17 cellular contexts compared by ENCODE assay signal in the genomic region with DNA sequence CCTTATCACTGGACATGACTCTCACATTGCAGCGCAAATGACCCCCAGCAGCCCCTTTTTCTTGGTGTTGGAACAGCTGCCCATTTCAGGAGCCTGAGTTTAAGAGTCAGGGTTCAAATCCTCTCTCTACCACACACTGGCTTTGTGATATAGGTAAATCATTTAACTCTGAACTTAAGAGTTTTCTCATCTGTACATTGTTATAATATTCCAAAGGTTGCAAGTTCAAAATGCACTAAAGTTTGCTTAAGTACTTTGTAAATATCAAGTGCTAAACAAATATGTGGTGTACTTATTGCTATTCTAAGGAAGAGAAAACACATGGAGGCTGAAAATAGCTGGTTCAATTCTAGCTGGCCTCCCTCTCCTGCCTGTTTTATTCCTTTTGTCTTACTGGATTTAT. TPM values are rescaled to one million over a fixed set of nuclear protein-coding genes. Genes with fewer than 3 reads are reported as not detected.
DNase-seq lines count a peak whose midpoint lies in the region; ATAC-seq, FAIRE-seq and TF ChIP-seq lines count a peak whose summit lies in the region.
"Had no signal": no experiment of that assay in that cellular context is flagged by ENCODE, and none has a peak within 500 bp of the region (broad histone marks: within the 10 kb centered on the region; RNA-seq: fewer than 3 reads in every experiment).

No MANE protein-coding gene starts in this region.

- ATAC-seq in HepG2 (peak; percentile 78), GM19023 (IDR thresholded peaks at IDR 0.05; ENCODE audit: unreplicated experiment) (no peak)
- ATAC-seq: CD8-positive, alpha-beta T cell had no signal

- DNase-seq in HepG2 (ENCODE audit: low spot score): peak; percentile 68
- no peak for DNase-seq in prostate gland (ENCODE audit: low spot score)
- DNase-seq in Kasumi-1 (lab: John Stamatoyannopoulos, UW): no peak
- no peak for DNase-seq in effector CD4-positive, alpha-beta T cell
- DNase-seq: 8988T; Calu3; CD8-positive, alpha-beta T cell; H9 had no signal

- FAIRE-seq in HepG2 (lab: Jason Lieb, UNC): no peak
- FAIRE-seq: G401.6, GM12891, H1 had no signal

- H3K4me1 ChIP-seq in HepG2 (ENCODE audit: insufficient read depth, low read length) (peaks cover 45% of the 10 kb centered on the region), prostate gland (replicated peaks) (peaks cover 8% of the 10 kb centered on the region)
- H3K4me1 ChIP-seq: BLaER1 had no signal

- in situ Hi-C loops in HepG2 (cut with HindIII; ENCODE audit: extremely low pct_ligation_motif_present, low pct_unique_long_range_greater_than_20kb): no loop called here

- TF ChIP-seq POLR2A in HepG2 (IDR thresholded peaks at IDR 0.05; ENCODE audit: insufficient read depth in 1 of 2, low read depth in 2 of 2, low read length in 2 of 2) (no peak), prostate gland (IDR thresholded peaks at IDR 0.05) (no peak)

- H3K4me2 ChIP-seq in HepG2 (ENCODE audit: low read depth, low read length): peak overlapping the region; percentile 51
- H3K4me2 ChIP-seq: BLaER1 had no signal

- CTCF ChIA-PET in HepG2 (lab: Yijun Ruan, JAX; ENCODE audit: low intra/inter-chr PET ratio, low total read pairs): no interaction called here

- H3K4me3 ChIP-seq in HepG2 (replicated peaks in 1 of 3; ENCODE audit: insufficient read depth in 1 of 3, low read depth in 2 of 3, low read length in 3 of 3) (peak overlapping the region in 1 of 3 experiments; percentile 10; a peak in 1 of 6 replicates), prostate gland (no peak overlapping the region)
- H3K4me3 ChIP-seq: BLaER1 had no signal

- intact Hi-C loops in HepG2 (cut with micrococcal nuclease; ENCODE audit: unreplicated experiment) (no loop called here), prostate gland (cut with DNase I) (no loop called here)

- peak overlapping the region; percentile 89 for H3K27ac ChIP-seq in 22Rv1
- H3K27ac ChIP-seq in VCaP: peak overlapping the region; percentile 95
- peak overlapping the region; percentile 47 for H3K27ac ChIP-seq in HepG2 (ENCODE audit: extremely low read length, insufficient read depth, low read length)
- peak overlapping the region; percentile 65 to 91 for H3K27ac ChIP-seq in prostate gland
- H3K27ac ChIP-seq: BLaER1 had no signal

- no peak overlapping the region for H2AFZ ChIP-seq in HepG2 (ENCODE audit: low read length)

- TF ChIP-seq CTCF in 22Rv1 (IDR thresholded peaks at IDR 0.05) (no peak), VCaP (conservative IDR thresholded peaks at IDR 0.05) (no peak), HepG2 (CRISPR knock-in tag; IDR thresholded peaks at IDR 0.05) (no peak), prostate gland (IDR thresholded peaks at IDR 0.05) (no peak)

- no peaks in the 10 kb centered on the region; a peak in 1 of 5 replicates for H3K36me3 ChIP-seq in HepG2 (replicated peaks in 1 of 2; ENCODE audit: control insufficient read depth in 1 of 2, insufficient read depth in 2 of 2, low read length in 2 of 2)
- H3K36me3 ChIP-seq in prostate gland: no peaks in the 10 kb centered on the region
- H3K36me3 ChIP-seq: BLaER1 had no signal

- H3K27me3 ChIP-seq in HepG2 (ENCODE audit: control insufficient read depth in 1 of 2, insufficient read depth in 2 of 2, low read length in 2 of 2): no peaks in the 10 kb centered on the region
- H3K27me3 ChIP-seq in prostate gland (replicated peaks; ENCODE audit: insufficient read depth): no peaks in the 10 kb centered on the region
- H3K27me3 ChIP-seq: BLaER1 had no signal

- H4K20me1 ChIP-seq in HepG2 (ENCODE audit: insufficient read depth, low read length): no peaks in the 10 kb centered on the region
- H4K20me1 ChIP-seq: BLaER1 had no signal

- H3K79me2 ChIP-seq in HepG2 (ENCODE audit: insufficient read depth, low read length): no peaks in the 10 kb centered on the region

- no peak overlapping the region for H3K9ac ChIP-seq in HepG2 (ENCODE audit: insufficient read depth, low read depth, low read length)
- H3K9ac ChIP-seq: BLaER1 had no signal

- TF ChIP-seq EP300 in HepG2 (IDR thresholded peaks at IDR 0.05; ENCODE audit: low read depth in 2 of 2, low read length in 2 of 2): peak in 1 of 2 experiments; percentile 84; a peak in 2 of 4 replicates
- no peak; the same call in 1 of the 2 replicates for TF ChIP-seq EP300 in HepG2 (CRISPR knock-in tag; IDR thresholded peaks at IDR 0.05; ENCODE audit: borderline replicate concordance)

- TF ChIP-seq RAD21 in HepG2 (CRISPR knock-in tag; IDR thresholded peaks at IDR 0.05): no peak

- H3K9me3 ChIP-seq in HepG2 (ENCODE audit: low read length) (no peaks in the 10 kb centered on the region), prostate gland (no peaks in the 10 kb centered on the region)
- H3K9me3 ChIP-seq: BLaER1 had no signal

- WGBS in HepG2 (ENCODE audit: low lambda C conversion rate): 9% methylated on average over 1 of the region's 1 CpG
- 95% methylated on average over 1 of the region's 1 CpG for WGBS in prostate gland

- POLR2A ChIA-PET in HepG2 (lab: Yijun Ruan, JAX): no interaction called here

- no TSS peak for BruUV-seq in HepG2 (replicated peaks; lab: Mats Ljungman, UMichigan)

TF ChIP-seq in HepG2, 621 proteins besides CTCF, POLR2A, EP300 and RAD21 (continues in another document):
- TF ChIP-seq ZNF431 (CRISPR knock-in tag; IDR thresholded peaks at IDR 0.05; ENCODE audit: borderline replicate concordance, low read depth) (0 out of 2 replicates have a peak, but pooled peaks have one; percentile 41), FOXA3 (CRISPR knock-in tag; IDR thresholded peaks at IDR 0.05) (peak; percentile 90), RFXAP (CRISPR knock-in tag; IDR thresholded peaks at IDR 0.05; ENCODE audit: borderline replicate concordance) (no peak), NFKB2 (CRISPR knock-in tag; IDR thresholded peaks at IDR 0.05; ENCODE audit: borderline replicate concordance) (no peak), ZBTB8A (CRISPR knock-in tag; IDR thresholded peaks at IDR 0.05; ENCODE audit: borderline replicate concordance, low read depth) (no peak), FIP1L1 (IDR thresholded peaks at IDR 0.05; ENCODE audit: borderline replicate concordance, insufficient read depth, low read depth, low read length) (no peak), GATAD2A (CRISPR knock-in tag; IDR thresholded peaks at IDR 0.05) (peak; percentile 79)
- TF ChIP-seq, protein P1, sequence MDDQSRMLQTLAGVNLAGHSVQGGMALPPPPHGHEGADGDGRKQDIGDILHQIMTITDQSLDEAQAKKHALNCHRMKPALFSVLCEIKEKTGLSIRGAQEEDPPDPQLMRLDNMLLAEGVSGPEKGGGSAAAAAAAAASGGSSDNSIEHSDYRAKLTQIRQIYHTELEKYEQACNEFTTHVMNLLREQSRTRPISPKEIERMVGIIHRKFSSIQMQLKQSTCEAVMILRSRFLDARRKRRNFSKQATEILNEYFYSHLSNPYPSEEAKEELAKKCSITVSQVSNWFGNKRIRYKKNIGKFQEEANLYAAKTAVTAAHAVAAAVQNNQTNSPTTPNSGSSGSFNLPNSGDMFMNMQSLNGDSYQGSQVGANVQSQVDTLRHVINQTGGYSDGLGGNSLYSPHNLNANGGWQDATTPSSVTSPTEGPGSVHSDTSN (CRISPR knock-in tag; IDR thresholded peaks at IDR 0.05; ENCODE audit: borderline replicate concordance): no peak
- TF ChIP-seq, protein P2, sequence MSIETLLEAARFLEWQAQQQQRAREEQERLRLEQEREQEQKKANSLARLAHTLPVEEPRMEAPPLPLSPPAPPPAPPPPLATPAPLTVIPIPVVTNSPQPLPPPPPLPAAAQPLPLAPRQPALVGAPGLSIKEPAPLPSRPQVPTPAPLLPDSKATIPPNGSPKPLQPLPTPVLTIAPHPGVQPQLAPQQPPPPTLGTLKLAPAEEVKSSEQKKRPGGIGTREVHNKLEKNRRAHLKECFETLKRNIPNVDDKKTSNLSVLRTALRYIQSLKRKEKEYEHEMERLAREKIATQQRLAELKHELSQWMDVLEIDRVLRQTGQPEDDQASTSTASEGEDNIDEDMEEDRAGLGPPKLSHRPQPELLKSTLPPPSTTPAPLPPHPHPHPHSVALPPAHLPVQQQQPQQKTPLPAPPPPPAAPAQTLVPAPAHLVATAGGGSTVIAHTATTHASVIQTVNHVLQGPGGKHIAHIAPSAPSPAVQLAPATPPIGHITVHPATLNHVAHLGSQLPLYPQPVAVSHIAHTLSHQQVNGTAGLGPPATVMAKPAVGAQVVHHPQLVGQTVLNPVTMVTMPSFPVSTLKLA (IDR thresholded peaks at IDR 0.05): no peak
- TF ChIP-seq, protein P3, sequence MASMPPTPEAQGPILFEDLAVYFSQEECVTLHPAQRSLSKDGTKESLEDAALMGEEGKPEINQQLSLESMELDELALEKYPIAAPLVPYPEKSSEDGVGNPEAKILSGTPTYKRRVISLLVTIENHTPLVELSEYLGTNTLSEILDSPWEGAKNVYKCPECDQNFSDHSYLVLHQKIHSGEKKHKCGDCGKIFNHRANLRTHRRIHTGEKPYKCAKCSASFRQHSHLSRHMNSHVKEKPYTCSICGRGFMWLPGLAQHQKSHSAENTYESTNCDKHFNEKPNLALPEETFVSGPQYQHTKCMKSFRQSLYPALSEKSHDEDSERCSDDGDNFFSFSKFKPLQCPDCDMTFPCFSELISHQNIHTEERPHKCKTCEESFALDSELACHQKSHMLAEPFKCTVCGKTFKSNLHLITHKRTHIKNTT (CRISPR knock-in tag; IDR thresholded peaks at IDR 0.05): no peak

RNA-seq across cellular contexts. Expression of a gene that starts 39.3 kb away (rescaled TPM):
- total RNA-seq in HepG2 (2016; rRNA removed; fragmentation: Illumina TruSeq; extraction: Trizol) (not detected in 2 replicates), prostate gland (not detected)
- not detected in 2 replicates for total RNA-seq in HepG2 (2016; cell fraction: cytosol; rRNA removed; fragmentation: Illumina TruSeq; extraction: Trizol; ENCODE audit: low read depth)
- not detected in 2 replicates for total RNA-seq in HepG2 (2016; cell fraction: insoluble cytoplasmic fraction; rRNA removed; fragmentation: Illumina TruSeq; extraction: Trizol)
- total RNA-seq in HepG2 (2016; cell fraction: membrane; rRNA removed; fragmentation: Illumina TruSeq; extraction: Trizol): not detected in 2 replicates
- total RNA-seq in HepG2 (2016; cell fraction: nucleus; rRNA removed; fragmentation: Illumina TruSeq; extraction: Trizol): not detected in 2 replicates
- not detected in 2 replicates for polyA plus RNA-seq in HepG2 (2011; rRNA removed)
- polyA plus RNA-seq in HepG2 (2011; cell fraction: cytosol; rRNA removed): not detected in 2 replicates
- polyA plus RNA-seq in HepG2 (2011; cell fraction: nucleus; rRNA removed): not detected in 2 replicates
- polyA plus RNA-seq in HepG2 (2012): not detected in 2 replicates
- polyA plus RNA-seq in HepG2 (2016; cell fraction: cytosol; fragmentation: Illumina TruSeq; extraction: Trizol; ENCODE audit: low read depth): not detected in 2 replicates
- polyA plus RNA-seq in HepG2 (2016; cell fraction: insoluble cytoplasmic fraction; fragmentation: Illumina TruSeq; extraction: Trizol; ENCODE audit: low read depth): not detected in 2 replicates
- polyA plus RNA-seq in HepG2 (2016; cell fraction: membrane; fragmentation: Illumina TruSeq; extraction: Trizol; ENCODE audit: low read depth): not detected in 2 replicates
- not detected in 2 replicates for polyA plus RNA-seq in HepG2 (2016; cell fraction: nucleus; fragmentation: Illumina TruSeq; extraction: Trizol; ENCODE audit: insufficient read depth, low read depth)
- polyA minus RNA-seq in HepG2 (2011; rRNA and poly(A)+ RNA removed; ENCODE audit: low replicate concordance): not detected in 2 replicates
- polyA minus RNA-seq in HepG2 (2011; cell fraction: cytosol; rRNA and poly(A)+ RNA removed): not detected in 2 replicates
- polyA minus RNA-seq in HepG2 (2011; cell fraction: nucleus; rRNA and poly(A)+ RNA removed): not detected in 2 replicates
- total RNA-seq: A673; Calu3; CD8-positive, alpha-beta T cell; H1; H9 had no signal
- polyA plus RNA-seq: AG04450, H1 had no signal
